7 cellular contexts compared by ENCODE assay signal in genomic region chr5:134874831-134875655, GRCh38. TPM values are rescaled to one million over a fixed set of nuclear protein-coding genes. Genes with fewer than 3 reads are reported as not detected.
DNase-seq lines count a peak whose midpoint lies in the region; ATAC-seq and TF ChIP-seq lines count a peak whose summit lies in the region.

No MANE protein-coding gene starts in this region.

- peak overlapping the region; percentile 96 for H3K27ac Mint-ChIP-seq in stimulated activated naive CD8-positive, alpha-beta T cell treated with anti-CD3 and anti-CD28 coated beads, Interleukin-15, Interleukin-2, amounts not matched to agents 100 ng/mL and 50 ng/mL, for 24 hours

- TF ChIP-seq CTCF in GM12875 (IDR thresholded peaks at IDR 0.05; ENCODE audit: borderline replicate concordance, insufficient read depth, low read depth, low read length) (no peak), mucosa of descending colon (IDR thresholded peaks at IDR 0.05) (no peak)

- no peaks in the 10 kb centered on the region for H3K9me3 ChIP-seq in mucosa of descending colon

- peak overlapping the region; percentile 98 for H3K4me3 Mint-ChIP-seq in stimulated activated naive CD8-positive, alpha-beta T cell treated with anti-CD3 and anti-CD28 coated beads, Interleukin-15, Interleukin-2, amounts not matched to agents 100 ng/mL and 50 ng/mL, for 24 hours

- intact Hi-C loops in mucosa of descending colon (cut with DNase I, micrococcal nuclease) = no loop called here

- no peaks in the 10 kb centered on the region for H3K36me3 ChIP-seq in mucosa of descending colon (ENCODE audit: low read depth)

- H3K36me3 Mint-ChIP-seq in stimulated activated naive CD8-positive, alpha-beta T cell treated with anti-CD3 and anti-CD28 coated beads, Interleukin-15, Interleukin-2, amounts not matched to agents 100 ng/mL and 50 ng/mL, for 24 hours (ENCODE audit: low read depth) = peaks cover 17% of the 10 kb centered on the region

- peak; percentile 23 for ATAC-seq in HG02763 (IDR thresholded peaks at IDR 0.05; ENCODE audit: unreplicated experiment)
- peak; percentile 70 for ATAC-seq in esophagus mucosa
- peak; percentile 52 for ATAC-seq in mucosa of descending colon

- H3K4me1 Mint-ChIP-seq in stimulated activated naive CD8-positive, alpha-beta T cell treated with anti-CD3 and anti-CD28 coated beads, Interleukin-15, Interleukin-2, amounts not matched to agents 100 ng/mL and 50 ng/mL, for 24 hours (ENCODE audit: low read depth) = peaks cover 47% of the 10 kb centered on the region

- H3K4me1 ChIP-seq in mucosa of descending colon (ENCODE audit: low read depth) = peaks cover 15% of the 10 kb centered on the region

- H3K27me3 Mint-ChIP-seq in stimulated activated naive CD8-positive, alpha-beta T cell treated with anti-CD3 and anti-CD28 coated beads, Interleukin-15, Interleukin-2, amounts not matched to agents 100 ng/mL and 50 ng/mL, for 24 hours = no peaks in the 10 kb centered on the region

- H3K4me3 ChIP-seq in GM12875 (ENCODE audit: low read depth, low read length) (peak overlapping the region; percentile 99), mucosa of descending colon (peak overlapping the region; percentile 94)

- no peaks in the 10 kb centered on the region for H3K9me3 Mint-ChIP-seq in stimulated activated naive CD8-positive, alpha-beta T cell treated with anti-CD3 and anti-CD28 coated beads, Interleukin-15, Interleukin-2, amounts not matched to agents 100 ng/mL and 50 ng/mL, for 24 hours

- DNase-seq in NCI-H446 treated with DMSO at 0.1 percent for 48 hours (lab: John Stamatoyannopoulos, UW) (peak; percentile 42), activated T-cell treated with anti-CD3 and anti-CD28 coated beads for 4 hours (peak; percentile 4), mucosa of descending colon (peak; percentile 54 to 69 (median 64))

RNA-seq across cellular contexts. Expression of gene TXNDC15, which starts 0.9 kb away (rescaled TPM):
- total RNA-seq in esophagus mucosa (16.7 TPM), mucosa of descending colon (10 to 100 TPM; 20.7 to 45.4 (median 32.8) TPM)

RNA-seq across cellular contexts. Expression of gene C5orf24, which starts 29.3 kb away (rescaled TPM):
- 21.0 TPM for total RNA-seq in esophagus mucosa
- 10 to 100 TPM; 23.7 to 48.6 (median 30.5) TPM for total RNA-seq in mucosa of descending colon

RNA-seq across cellular contexts. Expression of gene PCBD2, which starts 29.9 kb away (rescaled TPM):
- 16.1 TPM for total RNA-seq in esophagus mucosa
- total RNA-seq in mucosa of descending colon = 10 to 100 TPM; 14.0 to 21.1 (median 15.9) TPM

Comparison
In these comparisons a context has a peak if more than half of its experiments do, and no peak if none do; other contexts are left out.
1. Peak in every context shown above with its lines: DNase-seq, ATAC-seq and H3K4me3 ChIP-seq.
2. DNase-seq: peak in every context shown above with its lines; median percentile 64 in mucosa of descending colon; 42 in NCI-H446 treated with DMSO at 0.1 percent for 48 hours; 4 in activated T-cell treated with anti-CD3 and anti-CD28 coated beads for 4 hours.